In genomic region chr12:47900480-47901129, GRCh38 we compare ENCODE assay signal across 8 cellular contexts. TPM values are rescaled to one million over a fixed set of nuclear protein-coding genes. Genes with fewer than 3 reads are reported as not detected.
DNase-seq lines count a peak whose midpoint lies in the region; ATAC-seq and TF ChIP-seq lines count a peak whose summit lies in the region.

No MANE protein-coding gene starts in this region.

- no peaks in the 10 kb centered on the region for H3K27me3 Mint-ChIP-seq in activated CD4-positive, alpha-beta memory T cell treated with anti-CD3 and anti-CD28 coated beads for 36 hours

- DNase-seq in ELF-1 (ENCODE audit: low read depth, low spot score), result peak; percentile 53
- peak; percentile 37 for DNase-seq in activated CD4-positive, alpha-beta memory T cell treated with anti-CD3 and anti-CD28 coated beads for 36 hours
- DNase-seq in lung microvascular endothelial cell (ENCODE audit: low read depth in 2 of 2), result peak; percentile 14 to 20
- DNase-seq in brain microvascular endothelial cell, result no peak
- no peak for DNase-seq in NCI-H2227 treated with DMSO at 0.1 percent for 48 hours (lab: John Stamatoyannopoulos, UW)
- DNase-seq in KG1 (lab: John Stamatoyannopoulos, UW), result no peak
- DNase-seq in NCI-H345 (lab: John Stamatoyannopoulos, UW), result no peak

- peak; percentile 33 for ATAC-seq in HG02973 (IDR thresholded peaks at IDR 0.05; ENCODE audit: unreplicated experiment)

- intact Hi-C loops in activated CD4-positive, alpha-beta memory T cell treated with anti-CD3 and anti-CD28 coated beads for 36 hours (cut with micrococcal nuclease), result no loop called here

- H3K36me3 Mint-ChIP-seq in activated CD4-positive, alpha-beta memory T cell treated with anti-CD3 and anti-CD28 coated beads for 36 hours, result peaks cover 76% of the 10 kb centered on the region

- no peak for TF ChIP-seq CTCF in brain microvascular endothelial cell (IDR thresholded peaks at IDR 0.05; ENCODE audit: low read depth, low read length, missing control alignments)

- peak overlapping the region; percentile 3 for H3K27ac Mint-ChIP-seq in activated CD4-positive, alpha-beta memory T cell treated with anti-CD3 and anti-CD28 coated beads for 36 hours

- H3K36me3 ChIP-seq in brain microvascular endothelial cell (replicated peaks), result no peaks in the 10 kb centered on the region

- peaks cover 69% of the 10 kb centered on the region for H3K4me1 Mint-ChIP-seq in activated CD4-positive, alpha-beta memory T cell treated with anti-CD3 and anti-CD28 coated beads for 36 hours (ENCODE audit: low read depth)

- CTCF ChIA-PET in activated CD4-positive, alpha-beta memory T cell treated with anti-CD3 and anti-CD28 coated beads for 36 hours (lab: Charles Lee), result interaction anchor here (1.4 to 2.6 kb wide), 4 partner anchors 12 to 63 kb away, joined by 4 to 11 read pairs (median 6); partner anchors contain the start of gene TMEM106C

- H3K4me3 ChIP-seq in brain microvascular endothelial cell (ENCODE audit: low read depth, low read length), result no peak overlapping the region

- H3K4me3 Mint-ChIP-seq in activated CD4-positive, alpha-beta memory T cell treated with anti-CD3 and anti-CD28 coated beads for 36 hours, result peak overlapping the region; percentile 63

- H3K27me3 ChIP-seq in brain microvascular endothelial cell (replicated peaks), result peaks cover 4% of the 10 kb centered on the region

- H3K27ac ChIP-seq in brain microvascular endothelial cell, result no peak overlapping the region

- in situ Hi-C loops in brain microvascular endothelial cell (cut with HindIII; ENCODE audit: low pct_ligation_motif_present, low sequenced_read_pairs), result no loop called here

- no peaks in the 10 kb centered on the region for H3K9me3 Mint-ChIP-seq in activated CD4-positive, alpha-beta memory T cell treated with anti-CD3 and anti-CD28 coated beads for 36 hours

- POLR2A ChIA-PET in activated CD4-positive, alpha-beta memory T cell treated with anti-CD3 and anti-CD28 coated beads for 36 hours (lab: Charles Lee), result interaction anchor here (0.6 to 5.3 kb wide), 4 partner anchors 11 to 1198 kb away, joined by 3 to 76 read pairs (median 3); no protein-coding TSS in a partner anchor

RNA-seq across cellular contexts. Expression of gene VDR, which starts 4.2 kb away (rescaled TPM):
- total RNA-seq in activated CD4-positive, alpha-beta memory T cell treated with anti-CD3 and anti-CD28 coated beads for 36 hours, result 100 to 1,000 TPM; 156 TPM
- not detected in 2 replicates for total RNA-seq in lung microvascular endothelial cell

Comparison
In these comparisons a context has a peak if more than half of its experiments do, and no peak if none do; other contexts are left out.
1. DNase-seq: peak in ELF-1 (single experiment), activated CD4-positive, alpha-beta memory T cell treated with anti-CD3 and anti-CD28 coated beads for 36 hours (single experiment) and lung microvascular endothelial cell (2 of 2); none in brain microvascular endothelial cell (single experiment), NCI-H2227 treated with DMSO at 0.1 percent for 48 hours (single experiment), KG1 (single experiment) and NCI-H345 (single experiment).
2. RNA of gene VDR, which starts 4.2 kb away (total RNA-seq): 156 TPM in activated CD4-positive, alpha-beta memory T cell treated with anti-CD3 and anti-CD28 coated beads for 36 hours; not detected in lung microvascular endothelial cell; every median in the first group is over 100 times any median in the second.